ENCODE assay signal across 9 cellular contexts in the genomic region with DNA sequence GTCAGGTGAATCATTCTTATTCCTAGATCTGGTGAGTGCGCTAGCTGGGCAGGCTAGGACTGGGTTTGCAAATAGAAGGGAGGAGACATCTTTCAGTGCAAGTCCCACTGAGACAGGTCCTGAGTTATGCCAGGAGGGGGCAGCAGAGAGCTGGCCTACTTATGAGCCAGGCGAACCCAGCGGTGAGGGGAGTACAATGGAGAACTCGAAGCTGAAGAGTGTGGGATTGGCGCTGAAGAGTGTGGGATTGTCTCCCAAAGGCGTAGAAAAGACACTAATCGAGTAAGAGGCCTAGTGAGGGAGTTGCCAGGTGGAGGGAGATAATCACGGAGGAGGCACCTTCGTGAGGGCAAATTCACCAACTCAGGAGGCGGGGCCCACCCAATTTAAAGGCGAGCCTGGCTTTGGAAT.
DNase-seq lines count a peak whose midpoint lies in the region; ATAC-seq and TF ChIP-seq lines count a peak whose summit lies in the region.
"Had no signal": no experiment of that assay in that cellular context is flagged by ENCODE, and none has a peak within 500 bp of the region (broad histone marks: within the 10 kb centered on the region; RNA-seq: fewer than 3 reads in every experiment).

No MANE protein-coding gene starts in this region.

- peaks cover 21% of the 10 kb centered on the region for H3K27me3 Mint-ChIP-seq in nephron progenitor cell (ENCODE audit: low read depth, poor library complexity)

- no peak overlapping the region for H3K27ac Mint-ChIP-seq in nephron progenitor cell
- H3K27ac Mint-ChIP-seq: dendritic cell treated with granulocyte-macrophage colony-stimulating factor and Interleukin-4, amounts not matched to agents 40 ng/mL and 50 ng/mL, for 4 days had no signal

- H3K4me3 Mint-ChIP-seq in nephron progenitor cell = no peak overlapping the region
- H3K4me3 Mint-ChIP-seq: dendritic cell treated with granulocyte-macrophage colony-stimulating factor and Interleukin-4, amounts not matched to agents 40 ng/mL and 50 ng/mL, for 4 days had no signal

- TF ChIP-seq EP300 in esophagus muscularis mucosa (IDR thresholded peaks at IDR 0.05) = no peak

- H3K36me3 ChIP-seq in esophagus muscularis mucosa = no peaks in the 10 kb centered on the region

- H3K27me3 ChIP-seq in esophagus muscularis mucosa = peaks cover 0 to 4% (median 0%) of the 10 kb centered on the region in 4 donors

- H3K9me3 Mint-ChIP-seq in nephron progenitor cell = no peaks in the 10 kb centered on the region
- H3K9me3 Mint-ChIP-seq: dendritic cell treated with granulocyte-macrophage colony-stimulating factor and Interleukin-4, amounts not matched to agents 40 ng/mL and 50 ng/mL, for 4 days had no signal

- ATAC-seq in GM19372 (IDR thresholded peaks at IDR 0.05; ENCODE audit: low read depth, unreplicated experiment) (peak; percentile 92), HG03460 (IDR thresholded peaks at IDR 0.05; ENCODE audit: unreplicated experiment) (peak; percentile 90)
- no peak for ATAC-seq in stimulated activated naive CD8-positive, alpha-beta T cell treated with anti-CD3 and anti-CD28 coated beads, Interleukin-15, Interleukin-2, amounts not matched to agents 100 U/mL and 50 U/mL, for 24 hours

- no peak overlapping the region for H3K27ac ChIP-seq in esophagus muscularis mucosa (replicated peaks in 1 of 4)

- 29% methylated on average over 11 of the region's 11 CpGs for WGBS in esophagus muscularis mucosa

- H3K4me1 ChIP-seq in esophagus muscularis mucosa = peaks cover 0 to 4% (median 0%) of the 10 kb centered on the region in 4 donors

- H3K4me3 ChIP-seq in esophagus muscularis mucosa = no peak overlapping the region

- TF ChIP-seq CTCF in esophagus muscularis mucosa (IDR thresholded peaks at IDR 0.05) = peak; percentile 61 to 73 (median 72)
- peak; percentile 90 for TF ChIP-seq CTCF in nephron progenitor cell (IDR thresholded peaks at IDR 0.05)

- intact Hi-C loops in esophagus muscularis mucosa (cut with DNase I) = loop anchor here (10.0 kb wide), 1 partner anchor 608 kb away; no protein-coding TSS in a partner anchor

- no peaks in the 10 kb centered on the region for H3K9me3 ChIP-seq in esophagus muscularis mucosa

- H3K4me1 Mint-ChIP-seq in nephron progenitor cell = peaks cover 4% of the 10 kb centered on the region

- no peaks in the 10 kb centered on the region for H3K36me3 Mint-ChIP-seq in nephron progenitor cell (ENCODE audit: low read depth)

- TF ChIP-seq POLR2A in esophagus muscularis mucosa (IDR thresholded peaks at IDR 0.05; ENCODE audit: low read depth) = no peak

- DNase-seq in COR-L47 (lab: John Stamatoyannopoulos, UW) (peak; percentile 25), NCI-H82 treated with DMSO at 0.1 percent for 48 hours (lab: John Stamatoyannopoulos, UW; ENCODE audit: unreplicated experiment) (peak; percentile 24), esophagus muscularis mucosa (ENCODE audit: extremely low spot score) (no peak), nephron progenitor cell (peak; percentile 88)
- DNase-seq in activated CD8-positive, alpha-beta memory T cell treated with anti-CD3 and anti-CD28 coated beads, Interleukin-2, amount 50 U/mL, for 48 hours = peak; percentile 76
- DNase-seq in stimulated activated naive CD8-positive, alpha-beta T cell treated with anti-CD3 and anti-CD28 coated beads, Interleukin-15, Interleukin-2, amounts not matched to agents 100 U/mL and 50 U/mL, for 24 hours = peak; percentile 65
